In genomic region chr11:121553367-121553766, GRCh38 we compare ENCODE assay signal across 1 cellular context.
A peak's percentile ranks its signal among the peaks of the same experiment; 100 is the strongest.
TF ChIP-seq lines count a peak whose summit lies in the region.

No MANE protein-coding gene starts in this region.

TF ChIP-seq in IMR-90, 13 proteins besides CTCF, POLR2A, EP300 and RAD21 (continued from another document):
- TF ChIP-seq, protein P1, sequence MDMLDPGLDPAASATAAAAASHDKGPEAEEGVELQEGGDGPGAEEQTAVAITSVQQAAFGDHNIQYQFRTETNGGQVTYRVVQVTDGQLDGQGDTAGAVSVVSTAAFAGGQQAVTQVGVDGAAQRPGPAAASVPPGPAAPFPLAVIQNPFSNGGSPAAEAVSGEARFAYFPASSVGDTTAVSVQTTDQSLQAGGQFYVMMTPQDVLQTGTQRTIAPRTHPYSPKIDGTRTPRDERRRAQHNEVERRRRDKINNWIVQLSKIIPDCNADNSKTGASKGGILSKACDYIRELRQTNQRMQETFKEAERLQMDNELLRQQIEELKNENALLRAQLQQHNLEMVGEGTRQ (IDR thresholded peaks at IDR 0.05; ENCODE audit: low read depth, low read length) = peak; percentile 18; the same call in 1 of the 2 replicates
